7 cellular contexts compared by ENCODE assay signal in genomic region chr11:36511062-36511461, GRCh38. TPM values are rescaled to one million over a fixed set of nuclear protein-coding genes. Genes with fewer than 3 reads are reported as not detected.
DNase-seq lines count a peak whose midpoint lies in the region; ATAC-seq, FAIRE-seq and TF ChIP-seq lines count a peak whose summit lies in the region.
"Not testable (repeated sequence)": the region's sequence is repeated elsewhere in the genome, so short reads cannot be mapped to it uniquely, and the experiment has no call there.

No MANE protein-coding gene starts in this region.

- not testable (repeated sequence) for H3K4ac ChIP-seq in H9 (ENCODE audit: low read depth, low read length)

- not testable (repeated sequence) for H3K9me3 Mint-ChIP-seq in H9; activated T-helper 1 cell treated with anti-CD3 and anti-CD28 coated beads, Interleukin-12 subunit alpha, Interleukin-12 subunit beta, Interleukin-2, Interleukin-4 antibody, amounts not matched to agents 30 ng/mL and 10 ng/mL and 1 ng/mL, durations not matched to agents 14 hours and 24 hours and 36 hours; glutamatergic neuron (ENCODE audit: unreplicated experiment); naive thymus-derived CD4-positive, alpha-beta T cell

- peaks cover 15 to 17% of the 10 kb centered on the region in 2 experiments for H3K4me1 Mint-ChIP-seq in H9
- H3K4me1 Mint-ChIP-seq in activated T-helper 1 cell treated with anti-CD3 and anti-CD28 coated beads, Interleukin-12 subunit alpha, Interleukin-12 subunit beta, Interleukin-2, Interleukin-4 antibody, amounts not matched to agents 30 ng/mL and 10 ng/mL and 1 ng/mL, durations not matched to agents 14 hours and 24 hours and 36 hours (ENCODE audit: low read depth), result peaks cover 21% of the 10 kb centered on the region
- not testable (repeated sequence) for H3K4me1 Mint-ChIP-seq in glutamatergic neuron (ENCODE audit: low read depth, unreplicated experiment)
- peaks cover 17 to 31% (median 24%) of the 10 kb centered on the region in 7 donors for H3K4me1 Mint-ChIP-seq in naive thymus-derived CD4-positive, alpha-beta T cell

- not testable (repeated sequence) for H3K23ac ChIP-seq in H9 (ENCODE audit: insufficient read length, low read depth, low read length)

- not testable (repeated sequence) for H3K79me1 ChIP-seq in H9 (ENCODE audit: insufficient read depth, low read depth, low read length, poor library complexity, severe bottlenecking)

- ATAC-seq in naive thymus-derived CD4-positive, alpha-beta T cell, result not testable (repeated sequence)

- not testable (repeated sequence) for H2BK5ac ChIP-seq in H9 (ENCODE audit: insufficient read length, low read length)

- not testable (repeated sequence) for H2BK15ac ChIP-seq in H9 (ENCODE audit: low read depth, low read length)

- H3K9me3 ChIP-seq in H9 (ENCODE audit: control insufficient read depth, low read depth, low read length); SK-N-SH; naive thymus-derived CD4-positive, alpha-beta T cell (ENCODE audit: control insufficient read depth in 2 of 3, low read length in 3 of 3); skeletal muscle satellite cell (replicated peaks; ENCODE audit: low read length): not testable (repeated sequence)

- no CpG with 5 or more reads among the region's 2 CpGs for WGBS in H9 (ENCODE audit: extremely low coverage, insufficient read length, low lambda C conversion rate)
- WGBS in SK-N-SH (ENCODE audit: low lambda C conversion rate), result 94% methylated on average over 2 of the region's 2 CpGs

- H3K27ac Mint-ChIP-seq in H9; activated T-helper 1 cell treated with anti-CD3 and anti-CD28 coated beads, Interleukin-12 subunit alpha, Interleukin-12 subunit beta, Interleukin-2, Interleukin-4 antibody, amounts not matched to agents 30 ng/mL and 10 ng/mL and 1 ng/mL, durations not matched to agents 14 hours and 24 hours and 36 hours; glutamatergic neuron (ENCODE audit: unreplicated experiment): not testable (repeated sequence)
- peak overlapping the region in 6 of 9 donors; percentile 87 to 97 (median 93) for H3K27ac Mint-ChIP-seq in naive thymus-derived CD4-positive, alpha-beta T cell

- not testable (repeated sequence) for H3K18ac ChIP-seq in H9 (ENCODE audit: insufficient read length, low read depth, low read length)

- H3K4me1 ChIP-seq in H9 (ENCODE audit: insufficient read depth, low read length), result not testable (repeated sequence)
- H3K4me1 ChIP-seq in SK-N-SH (ENCODE audit: control insufficient read depth in 1 of 2, insufficient read depth in 2 of 2, low read depth in 1 of 2, low read length in 1 of 2), result peaks cover 3 to 11% of the 10 kb centered on the region in 2 experiments
- H3K4me1 ChIP-seq in naive thymus-derived CD4-positive, alpha-beta T cell (ENCODE audit: control insufficient read depth in 2 of 2, insufficient read depth in 2 of 2, low read length in 2 of 2), result peaks cover 5 to 13% of the 10 kb centered on the region in 2 donors
- peaks cover 13% of the 10 kb centered on the region for H3K4me1 ChIP-seq in skeletal muscle satellite cell (ENCODE audit: control insufficient read depth, insufficient read depth, low read length)

- H3K4me2 ChIP-seq in H9 (ENCODE audit: insufficient read depth, insufficient read length, low read length) (peak overlapping the region; percentile 70), SK-N-SH (peak overlapping the region; percentile 76), skeletal muscle satellite cell (ENCODE audit: low read length) (peak overlapping the region; percentile 81)

- H3K79me2 ChIP-seq in H9 (ENCODE audit: insufficient read depth, low read length), result not testable (repeated sequence)
- peaks cover 30% of the 10 kb centered on the region for H3K79me2 ChIP-seq in SK-N-SH (ENCODE audit: insufficient read depth)

- H3K36me3 ChIP-seq in SK-N-SH (replicated peaks in 1 of 2; ENCODE audit: control insufficient read depth in 1 of 2, insufficient read depth in 2 of 2, low read length in 1 of 2); bronchial epithelial cell (ENCODE audit: control insufficient read depth, insufficient read depth, low read length); naive thymus-derived CD4-positive, alpha-beta T cell (ENCODE audit: control insufficient read depth in 2 of 3, insufficient read depth in 3 of 3, low read length in 3 of 3); skeletal muscle satellite cell (ENCODE audit: insufficient read depth, low read length): not testable (repeated sequence)

- H2BK120ac ChIP-seq in H9 (ENCODE audit: low read depth, low read length, poor library complexity, severe bottlenecking), result not testable (repeated sequence)

- H2BK20ac ChIP-seq in H9 (ENCODE audit: low read depth, low read length, poor library complexity, severe bottlenecking), result not testable (repeated sequence)

- H3K27me3 ChIP-seq in H9 (ENCODE audit: insufficient read depth, low read length); SK-N-SH (ENCODE audit: insufficient read depth); bronchial epithelial cell (ENCODE audit: control insufficient read depth, insufficient read depth, low read length); naive thymus-derived CD4-positive, alpha-beta T cell (ENCODE audit: control insufficient read depth in 2 of 2, insufficient read depth in 2 of 2, low read length in 2 of 2); skeletal muscle satellite cell (ENCODE audit: control insufficient read depth, insufficient read depth, low read length): not testable (repeated sequence)

- not testable (repeated sequence) for H3K9me2 ChIP-seq in SK-N-SH

- not testable (repeated sequence) for H4K20me1 ChIP-seq in H9 (ENCODE audit: control insufficient read depth, insufficient read depth, insufficient read length)
- peaks cover 22% of the 10 kb centered on the region for H4K20me1 ChIP-seq in SK-N-SH (ENCODE audit: insufficient read depth)

- H3K4me3 ChIP-seq in SK-N-SH (ENCODE audit: low read depth in 2 of 2, low read length in 1 of 2) (peak overlapping the region in 1 of 2 experiments; percentile 97; a peak in 2 of 4 replicates), bronchial epithelial cell (ENCODE audit: low read depth, low read length) (peak overlapping the region; percentile 84), skeletal muscle satellite cell (ENCODE audit: low read length) (peak overlapping the region; percentile 98)
- not testable (repeated sequence) for H3K4me3 ChIP-seq in naive thymus-derived CD4-positive, alpha-beta T cell (ENCODE audit: low read length)

- not testable (repeated sequence) for H3K56ac ChIP-seq in H9 (ENCODE audit: insufficient read length, low read depth, low read length)

- H3T11ph ChIP-seq in H9 (ENCODE audit: low read length), result not testable (repeated sequence)

- not testable (repeated sequence) for DNase-seq in H9; SK-N-SH; activated T-helper 1 cell treated with anti-CD3 and anti-CD28 coated beads, Interleukin-12 subunit alpha, Interleukin-12 subunit beta, Interleukin-2, Interleukin-4 antibody, amounts not matched to agents 30 ng/mL and 10 ng/mL and 1 ng/mL, durations not matched to agents 14 hours and 24 hours and 36 hours (ENCODE audit: low spot score); bronchial epithelial cell (ENCODE audit: low read depth); glutamatergic neuron; naive thymus-derived CD4-positive, alpha-beta T cell

- H3F3A ChIP-seq in SK-N-SH (replicated peaks; ENCODE audit: insufficient read depth), result peaks cover 17% of the 10 kb centered on the region

- H3K14ac ChIP-seq in H9 (ENCODE audit: insufficient read depth, low read length), result not testable (repeated sequence)

- H4K8ac ChIP-seq in H9 (replicated peaks; ENCODE audit: insufficient read length, low read depth, low read length), result not testable (repeated sequence)

- not testable (repeated sequence) for H4K5ac ChIP-seq in H9 (ENCODE audit: insufficient read length, low read depth, low read length)

- not testable (repeated sequence) for H2AFZ ChIP-seq in H9 (ENCODE audit: low read length)
- peak overlapping the region; percentile 93 for H2AFZ ChIP-seq in SK-N-SH (ENCODE audit: low read depth)

- not testable (repeated sequence) for TF ChIP-seq EP300 in SK-N-SH (IDR thresholded peaks at IDR 0.05; ENCODE audit: borderline replicate concordance in 1 of 2, low read depth in 1 of 2, low read length in 1 of 2)

- TF ChIP-seq CTCF in H9 (conservative IDR thresholded peaks at IDR 0.05); SK-N-SH (IDR thresholded peaks at IDR 0.05); bronchial epithelial cell (IDR thresholded peaks at IDR 0.05; ENCODE audit: insufficient read depth, low read length, severe bottlenecking); glutamatergic neuron (IDR thresholded peaks at IDR 0.05; ENCODE audit: partially characterized antibody, unreplicated experiment): not testable (repeated sequence)

- not testable (repeated sequence) for H2BK12ac ChIP-seq in H9 (ENCODE audit: insufficient read length, low read depth, low read length)

- not testable (repeated sequence) for H3K36me3 Mint-ChIP-seq in H9 (ENCODE audit: insufficient read depth in 1 of 3, low read depth in 3 of 3); activated T-helper 1 cell treated with anti-CD3 and anti-CD28 coated beads, Interleukin-12 subunit alpha, Interleukin-12 subunit beta, Interleukin-2, Interleukin-4 antibody, amounts not matched to agents 30 ng/mL and 10 ng/mL and 1 ng/mL, durations not matched to agents 14 hours and 24 hours and 36 hours (ENCODE audit: low read depth); glutamatergic neuron (ENCODE audit: unreplicated experiment); naive thymus-derived CD4-positive, alpha-beta T cell

- FAIRE-seq in bronchial epithelial cell (lab: Jason Lieb, UNC), result not testable (repeated sequence)

- not testable (repeated sequence) for H4K91ac ChIP-seq in H9 (ENCODE audit: insufficient read length, low read depth, low read length)

- H2AK5ac ChIP-seq in H9 (ENCODE audit: insufficient read length, low read length), result not testable (repeated sequence)

- H3K27ac ChIP-seq in H9 (ENCODE audit: insufficient read length, low read depth, low read length); naive thymus-derived CD4-positive, alpha-beta T cell (ENCODE audit: low read depth, low read length): not testable (repeated sequence)
- peak overlapping the region in 1 of 2 experiments; percentile 86; a peak in 2 of 4 replicates for H3K27ac ChIP-seq in SK-N-SH (ENCODE audit: low read depth in 2 of 2, low read length in 1 of 2)

- not testable (repeated sequence) for H3K9ac ChIP-seq in H9 (ENCODE audit: extremely low read depth, insufficient read length, low read length); skeletal muscle satellite cell (ENCODE audit: low read depth, low read length)
- peak overlapping the region; percentile 85; the same call in 1 of the 2 replicates for H3K9ac ChIP-seq in SK-N-SH

- CTCF ChIA-PET in SK-N-SH (lab: Yijun Ruan, JAX), result interaction anchor here (0.6 to 3.5 kb wide), 25 partner anchors 10 to 945 kb away, joined by 3 to 21 read pairs (median 4); no protein-coding TSS in a partner anchor
- CTCF ChIA-PET in naive thymus-derived CD4-positive, alpha-beta T cell (lab: Charles Lee), result interaction anchor here (0.7 to 2.3 kb wide), 2 partner anchors 9 to 18 kb away, joined by 3 to 9 read pairs; no protein-coding TSS in a partner anchor

- not testable (repeated sequence) for H3K23me2 ChIP-seq in H9 (ENCODE audit: insufficient read length, low read depth, low read length, poor library complexity, severe bottlenecking)

- POLR2A ChIA-PET in SK-N-SH (lab: Yijun Ruan, JAX), result interaction anchor here (0.6 kb wide), 1 partner anchor 221 kb away, joined by 3 read pairs; no protein-coding TSS in a partner anchor
- POLR2A ChIA-PET in naive thymus-derived CD4-positive, alpha-beta T cell (lab: Charles Lee), result not testable (repeated sequence)

- TF ChIP-seq RAD21 in SK-N-SH (IDR thresholded peaks at IDR 0.05; ENCODE audit: low read length), result not testable (repeated sequence)

- intact Hi-C loops in activated T-helper 1 cell treated with anti-CD3 and anti-CD28 coated beads, Interleukin-12 subunit alpha, Interleukin-12 subunit beta, Interleukin-2, Interleukin-4 antibody, amounts not matched to agents 30 ng/mL and 10 ng/mL and 1 ng/mL, durations not matched to agents 14 hours and 24 hours and 36 hours (cut with micrococcal nuclease), result loop anchor here (2.0 to 5.0 kb wide), 2 partner anchors 46 to 848 kb away; partner anchors contain the start of gene TRIM44
- intact Hi-C loops in naive thymus-derived CD4-positive, alpha-beta T cell (cut with micrococcal nuclease), result loop anchor here (2.0 to 5.0 kb wide), 3 partner anchors 46 to 1594 kb away; partner anchors contain the start of genes APIP (in 1 of the 2), PDHX (in 1 of the 2) and TRIM44 (in 1 of the 2)

- H3K27me3 Mint-ChIP-seq in H9 (ENCODE audit: low read depth), result peaks cover 31% of the 10 kb centered on the region
- H3K27me3 Mint-ChIP-seq in activated T-helper 1 cell treated with anti-CD3 and anti-CD28 coated beads, Interleukin-12 subunit alpha, Interleukin-12 subunit beta, Interleukin-2, Interleukin-4 antibody, amounts not matched to agents 30 ng/mL and 10 ng/mL and 1 ng/mL, durations not matched to agents 14 hours and 24 hours and 36 hours (ENCODE audit: insufficient read depth), result peaks cover 11% of the 10 kb centered on the region
- H3K27me3 Mint-ChIP-seq in glutamatergic neuron (ENCODE audit: unreplicated experiment), result not testable (repeated sequence)
- H3K27me3 Mint-ChIP-seq in naive thymus-derived CD4-positive, alpha-beta T cell, result peaks cover 4 to 33% (median 9%) of the 10 kb centered on the region in 5 donors

- H3K4me3 Mint-ChIP-seq in H9 (peak overlapping the region in 1 of 2 experiments; percentile 98; a peak in 4 of 5 replicates), glutamatergic neuron (ENCODE audit: unreplicated experiment) (peak overlapping the region; percentile 96)
- H3K4me3 Mint-ChIP-seq in activated T-helper 1 cell treated with anti-CD3 and anti-CD28 coated beads, Interleukin-12 subunit alpha, Interleukin-12 subunit beta, Interleukin-2, Interleukin-4 antibody, amounts not matched to agents 30 ng/mL and 10 ng/mL and 1 ng/mL, durations not matched to agents 14 hours and 24 hours and 36 hours, result peak overlapping the region; percentile 97
- peak overlapping the region; percentile 89 to 99 (median 97) for H3K4me3 Mint-ChIP-seq in naive thymus-derived CD4-positive, alpha-beta T cell

RNA-seq across cellular contexts. Expression of gene TRAF6, which starts 1.0 kb away (rescaled TPM):
- total RNA-seq in H9 (2021) (9.8 and 9.9 TPM in 2 replicates), bronchial epithelial cell (6.1 and 6.9 TPM in 2 replicates), glutamatergic neuron (ENCODE audit: unreplicated experiment) (12.3 TPM)
- polyA plus RNA-seq in SK-N-SH (2012; rRNA removed), result 4.3 and 5.1 TPM in 2 replicates
- polyA plus RNA-seq in SK-N-SH (2012; cell fraction: cytosol; rRNA removed), result 4.3 and 4.6 TPM in 2 replicates
- polyA plus RNA-seq in SK-N-SH (2012; cell fraction: nucleus; rRNA removed), result 4.5 and 7.4 TPM in 2 replicates
- total RNA-seq in activated T-helper 1 cell treated with anti-CD3 and anti-CD28 coated beads, Interleukin-12 subunit alpha, Interleukin-12 subunit beta, Interleukin-2, Interleukin-4 antibody, amounts not matched to agents 30 ng/mL and 10 ng/mL and 1 ng/mL, durations not matched to agents 14 hours and 24 hours and 36 hours, result 10.5 and 11.1 TPM in 2 replicates
- total RNA-seq in naive thymus-derived CD4-positive, alpha-beta T cell, result 10 to 100 TPM; 14.7 to 22.2 (median 20.6) TPM
- 1 to 10 TPM; 7.9 to 9.6 TPM for polyA plus RNA-seq in naive thymus-derived CD4-positive, alpha-beta T cell
- 6.1 and 6.8 TPM in 2 replicates for total RNA-seq in skeletal muscle satellite cell (2012; rRNA removed)

RNA-seq across cellular contexts. Expression of gene RAG1, which starts 56.7 kb away (rescaled TPM):
- 0.50 and 0.70 TPM in 2 replicates for total RNA-seq in H9 (2021)
- 0.08 TPM in 2 replicates for polyA plus RNA-seq in SK-N-SH (2012; rRNA removed)
- 0.23 and 0.28 TPM in 2 replicates for polyA plus RNA-seq in SK-N-SH (2012; cell fraction: cytosol; rRNA removed)
- 0.11 and 0.19 TPM in 2 replicates for polyA plus RNA-seq in SK-N-SH (2012; cell fraction: nucleus; rRNA removed)
- 0.70 TPM in 1 of 2 replicates, not detected in the other for total RNA-seq in activated T-helper 1 cell treated with anti-CD3 and anti-CD28 coated beads, Interleukin-12 subunit alpha, Interleukin-12 subunit beta, Interleukin-2, Interleukin-4 antibody, amounts not matched to agents 30 ng/mL and 10 ng/mL and 1 ng/mL, durations not matched to agents 14 hours and 24 hours and 36 hours
- total RNA-seq in bronchial epithelial cell, result 1.3 and 1.7 TPM in 2 replicates
- 0.39 TPM for total RNA-seq in glutamatergic neuron (ENCODE audit: unreplicated experiment)
- total RNA-seq in naive thymus-derived CD4-positive, alpha-beta T cell, result under 1 TPM; 0.15 to 0.65 (median 0.37) TPM
- polyA plus RNA-seq in naive thymus-derived CD4-positive, alpha-beta T cell, result not detected
- 0.22 and 0.25 TPM in 2 replicates for total RNA-seq in skeletal muscle satellite cell (2012; rRNA removed)
